13 cellular contexts compared by ENCODE assay signal in the genomic region with DNA sequence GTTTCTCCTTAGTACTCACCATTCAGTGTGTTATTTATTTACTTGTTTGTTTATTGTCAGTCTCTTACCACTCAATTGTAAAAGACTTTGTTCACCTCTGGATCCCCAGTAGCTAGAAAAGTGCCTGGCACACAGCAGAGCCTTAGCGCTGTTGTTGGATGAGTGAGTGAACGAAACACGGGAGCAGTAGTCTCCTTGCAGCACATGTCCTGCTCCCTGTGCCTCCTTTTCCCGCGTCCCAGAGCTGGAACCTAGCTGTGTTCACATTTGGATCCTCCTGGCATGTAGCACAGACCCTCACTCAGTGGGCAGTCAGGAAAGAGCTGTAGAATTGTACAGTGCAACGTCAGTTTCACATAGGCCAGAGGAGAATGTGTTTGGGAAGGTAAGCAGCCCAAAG. TPM values are rescaled to one million over a fixed set of nuclear protein-coding genes. Genes with fewer than 3 reads are reported as not detected.
DNase-seq lines count a peak whose midpoint lies in the region; ATAC-seq lines count a peak whose summit lies in the region.
"Not testable (repeated sequence)": the region's sequence is repeated elsewhere in the genome, so short reads cannot be mapped to it uniquely, and the experiment has no call there.
"Had no signal": no experiment of that assay in that cellular context is flagged by ENCODE, and none has a peak within 500 bp of the region (broad histone marks: within the 10 kb centered on the region; RNA-seq: fewer than 3 reads in every experiment).

No MANE protein-coding gene starts in this region.

- H3K9me3 ChIP-seq in CD8-positive, alpha-beta memory T cell (ENCODE audit: low read length); effector memory CD4-positive, alpha-beta T cell (ENCODE audit: control insufficient read depth, low read length); naive thymus-derived CD4-positive, alpha-beta T cell (ENCODE audit: control insufficient read depth in 2 of 3, low read length in 3 of 3): not testable (repeated sequence)

- H3K4me1 Mint-ChIP-seq in CD8-positive, alpha-beta memory T cell: peaks cover 46 to 80% (median 51%) of the 10 kb centered on the region in 3 donors
- H3K4me1 Mint-ChIP-seq in T-cell: peaks cover 74 to 77% (median 74%) of the 10 kb centered on the region in 3 donors
- H3K4me1 Mint-ChIP-seq in activated CD8-positive, alpha-beta memory T cell treated with anti-CD3 and anti-CD28 coated beads, Interleukin-2, amount 10 ng/mL, durations not matched to agents 7 days and 5 days: peaks cover 32% of the 10 kb centered on the region
- peaks cover 67% of the 10 kb centered on the region for H3K4me1 Mint-ChIP-seq in activated naive CD8-positive, alpha-beta T cell treated with anti-CD3 and anti-CD28 coated beads for 36 hours
- peaks cover 46 to 82% (median 70%) of the 10 kb centered on the region in 7 donors for H3K4me1 Mint-ChIP-seq in naive thymus-derived CD4-positive, alpha-beta T cell
- peaks cover 69% of the 10 kb centered on the region for H3K4me1 Mint-ChIP-seq in stimulated activated naive CD8-positive, alpha-beta T cell treated with anti-CD3 and anti-CD28 coated beads, Interleukin-15, Interleukin-2, amounts not matched to agents 100 ng/mL and 50 ng/mL, for 24 hours (ENCODE audit: low read depth)

- H3K9me3 Mint-ChIP-seq in CD8-positive, alpha-beta memory T cell; T-cell; activated CD8-positive, alpha-beta memory T cell treated with anti-CD3 and anti-CD28 coated beads, Interleukin-2, amount 10 ng/mL, durations not matched to agents 7 days and 5 days (ENCODE audit: low read depth); activated naive CD8-positive, alpha-beta T cell treated with anti-CD3 and anti-CD28 coated beads for 36 hours; naive thymus-derived CD4-positive, alpha-beta T cell; stimulated activated naive CD8-positive, alpha-beta T cell treated with anti-CD3 and anti-CD28 coated beads, Interleukin-15, Interleukin-2, amounts not matched to agents 100 ng/mL and 50 ng/mL, for 24 hours: not testable (repeated sequence)

- CTCF ChIA-PET in CD8-positive, alpha-beta memory T cell (lab: Charles Lee): interaction anchor here (1.8 kb wide), 1 partner anchor 85 kb away, joined by 4 read pairs; no protein-coding TSS in a partner anchor
- CTCF ChIA-PET in T-cell (lab: Charles Lee): interaction anchor here in 1 of 2 donors (1.0 kb wide), 1 partner anchor 14 kb away, joined by 3 read pairs; no protein-coding TSS in a partner anchor
- CTCF ChIA-PET in activated CD8-positive, alpha-beta memory T cell treated with anti-CD3 and anti-CD28 coated beads, Interleukin-2, amount 10 ng/mL, durations not matched to agents 7 days and 5 days (lab: Charles Lee): not testable (repeated sequence)
- CTCF ChIA-PET in naive thymus-derived CD4-positive, alpha-beta T cell (lab: Charles Lee): interaction anchor here (1.5 kb wide), 1 partner anchor 15 kb away, joined by 3 read pairs; no protein-coding TSS in a partner anchor

- peaks cover 60% of the 10 kb centered on the region for H3K4me1 ChIP-seq in CD8-positive, alpha-beta memory T cell (ENCODE audit: insufficient read depth, low read length)
- H3K4me1 ChIP-seq in effector memory CD4-positive, alpha-beta T cell (ENCODE audit: control insufficient read depth, insufficient read depth, low read length, poor library complexity, severe bottlenecking): peaks cover 38% of the 10 kb centered on the region
- peaks cover 15 to 59% of the 10 kb centered on the region in 2 donors for H3K4me1 ChIP-seq in naive thymus-derived CD4-positive, alpha-beta T cell (ENCODE audit: control insufficient read depth in 2 of 2, insufficient read depth in 2 of 2, low read length in 2 of 2)

- intact Hi-C loops in naive thymus-derived CD4-positive, alpha-beta T cell (cut with micrococcal nuclease): loop anchor here in 1 of 2 donors (1.0 to 10.0 kb wide), 5 partner anchors 13 to 375 kb away; partner anchors contain the start of gene NSMCE3

- POLR2A ChIA-PET in CD8-positive, alpha-beta memory T cell (lab: Charles Lee): not testable (repeated sequence)
- POLR2A ChIA-PET in T-cell (lab: Charles Lee): interaction anchor here in 1 of 2 donors (0.6 kb wide), 1 partner anchor 48 kb away, joined by 3 read pairs; no protein-coding TSS in a partner anchor
- POLR2A ChIA-PET in naive thymus-derived CD4-positive, alpha-beta T cell (lab: Charles Lee): interaction anchor here (1.5 to 2.5 kb wide), 5 partner anchors 11 to 58 kb away, joined by 4 to 12 read pairs (median 5); no protein-coding TSS in a partner anchor

- H3K27me3 ChIP-seq in CD8-positive, alpha-beta memory T cell (ENCODE audit: insufficient read depth, low read length, poor library complexity, severe bottlenecking); effector memory CD4-positive, alpha-beta T cell (replicated peaks; ENCODE audit: control insufficient read depth, insufficient read depth, low read length, poor library complexity, severe bottlenecking); naive thymus-derived CD4-positive, alpha-beta T cell (ENCODE audit: control insufficient read depth in 2 of 2, insufficient read depth in 2 of 2, low read length in 2 of 2): not testable (repeated sequence)

- H3K27ac ChIP-seq in CD8-positive, alpha-beta memory T cell (ENCODE audit: low read depth, low read length): not testable (repeated sequence)
- peak overlapping the region; percentile 55 for H3K27ac ChIP-seq in effector memory CD4-positive, alpha-beta T cell (ENCODE audit: insufficient read depth, low read length, poor library complexity, severe bottlenecking)
- peak overlapping the region; percentile 79 for H3K27ac ChIP-seq in naive thymus-derived CD4-positive, alpha-beta T cell (ENCODE audit: low read depth, low read length)

- not testable (repeated sequence) for H3K27me3 Mint-ChIP-seq in CD8-positive, alpha-beta memory T cell; T-cell; activated naive CD8-positive, alpha-beta T cell treated with anti-CD3 and anti-CD28 coated beads for 36 hours; stimulated activated naive CD8-positive, alpha-beta T cell treated with anti-CD3 and anti-CD28 coated beads, Interleukin-15, Interleukin-2, amounts not matched to agents 100 ng/mL and 50 ng/mL, for 24 hours
- H3K27me3 Mint-ChIP-seq in activated CD8-positive, alpha-beta memory T cell treated with anti-CD3 and anti-CD28 coated beads, Interleukin-2, amount 10 ng/mL, durations not matched to agents 7 days and 5 days: peaks cover 17% of the 10 kb centered on the region
- peaks cover 0 to 31% (median 0%) of the 10 kb centered on the region in 5 donors for H3K27me3 Mint-ChIP-seq in naive thymus-derived CD4-positive, alpha-beta T cell

- not testable (repeated sequence) for ATAC-seq in T-cell (replicated peaks in 1 of 4); activated CD8-positive, alpha-beta memory T cell treated with anti-CD3 and anti-CD28 coated beads, Interleukin-2, amount 10 ng/mL, durations not matched to agents 7 days and 5 days; naive thymus-derived CD4-positive, alpha-beta T cell

- not testable (repeated sequence) for H3K36me3 ChIP-seq in CD8-positive, alpha-beta memory T cell (ENCODE audit: insufficient read depth, low read length); effector memory CD4-positive, alpha-beta T cell (ENCODE audit: control insufficient read depth, insufficient read depth, low read length); naive thymus-derived CD4-positive, alpha-beta T cell (ENCODE audit: control insufficient read depth in 2 of 3, insufficient read depth in 3 of 3, low read length in 3 of 3)

- H3K4me3 ChIP-seq in CD8-positive, alpha-beta memory T cell (ENCODE audit: low read length); effector memory CD4-positive, alpha-beta T cell (ENCODE audit: insufficient read depth, low read depth, low read length, poor library complexity, severe bottlenecking); naive thymus-derived CD4-positive, alpha-beta T cell (ENCODE audit: low read length): not testable (repeated sequence)

- H3K36me3 Mint-ChIP-seq in CD8-positive, alpha-beta memory T cell; T-cell; activated CD8-positive, alpha-beta memory T cell treated with anti-CD3 and anti-CD28 coated beads, Interleukin-2, amount 10 ng/mL, durations not matched to agents 7 days and 5 days; activated naive CD8-positive, alpha-beta T cell treated with anti-CD3 and anti-CD28 coated beads for 36 hours; naive thymus-derived CD4-positive, alpha-beta T cell; stimulated activated naive CD8-positive, alpha-beta T cell treated with anti-CD3 and anti-CD28 coated beads, Interleukin-15, Interleukin-2, amounts not matched to agents 100 ng/mL and 50 ng/mL, for 24 hours (ENCODE audit: low read depth): not testable (repeated sequence)

- DNase-seq in CD8-positive, alpha-beta memory T cell; T-cell; activated CD8-positive, alpha-beta memory T cell treated with anti-CD3 and anti-CD28 coated beads, Interleukin-2, amount 10 ng/mL, durations not matched to agents 7 days and 5 days; activated naive CD8-positive, alpha-beta T cell treated with anti-CD3 and anti-CD28 coated beads for 36 hours; effector memory CD4-positive, alpha-beta T cell; naive thymus-derived CD4-positive, alpha-beta T cell: not testable (repeated sequence)

- H3K27ac Mint-ChIP-seq in CD8-positive, alpha-beta memory T cell: peak overlapping the region in 7 of 8 donors; percentile 89 to 95 (median 93)
- peak overlapping the region; percentile 99 to 100 for H3K27ac Mint-ChIP-seq in T-cell
- peak overlapping the region; percentile 20 for H3K27ac Mint-ChIP-seq in activated CD8-positive, alpha-beta memory T cell treated with anti-CD3 and anti-CD28 coated beads, Interleukin-2, amount 10 ng/mL, durations not matched to agents 7 days and 5 days
- H3K27ac Mint-ChIP-seq in activated naive CD8-positive, alpha-beta T cell treated with anti-CD3 and anti-CD28 coated beads for 36 hours: peak overlapping the region; percentile 98
- H3K27ac Mint-ChIP-seq in naive thymus-derived CD4-positive, alpha-beta T cell: peak overlapping the region; percentile 89 to 100 (median 98)
- peak overlapping the region; percentile 88 for H3K27ac Mint-ChIP-seq in stimulated activated naive CD8-positive, alpha-beta T cell treated with anti-CD3 and anti-CD28 coated beads, Interleukin-15, Interleukin-2, amounts not matched to agents 100 ng/mL and 50 ng/mL, for 24 hours

- peak overlapping the region; percentile 44 to 85 (median 63) for H3K4me3 Mint-ChIP-seq in CD8-positive, alpha-beta memory T cell
- H3K4me3 Mint-ChIP-seq in T-cell: peak overlapping the region; percentile 56 to 89 (median 74)
- not testable (repeated sequence) for H3K4me3 Mint-ChIP-seq in activated CD8-positive, alpha-beta memory T cell treated with anti-CD3 and anti-CD28 coated beads, Interleukin-2, amount 10 ng/mL, durations not matched to agents 7 days and 5 days
- H3K4me3 Mint-ChIP-seq in activated naive CD8-positive, alpha-beta T cell treated with anti-CD3 and anti-CD28 coated beads for 36 hours: peak overlapping the region; percentile 64
- peak overlapping the region; percentile 28 to 92 (median 84) for H3K4me3 Mint-ChIP-seq in naive thymus-derived CD4-positive, alpha-beta T cell
- peak overlapping the region; percentile 60 for H3K4me3 Mint-ChIP-seq in stimulated activated naive CD8-positive, alpha-beta T cell treated with anti-CD3 and anti-CD28 coated beads, Interleukin-15, Interleukin-2, amounts not matched to agents 100 ng/mL and 50 ng/mL, for 24 hours

RNA-seq across cellular contexts. Expression of gene APBA2, which starts 4.1 kb away (rescaled TPM):
- total RNA-seq in CD8-positive, alpha-beta memory T cell: 10 to 100 TPM; 15.7 to 18.0 TPM
- polyA plus RNA-seq in CD8-positive, alpha-beta memory T cell: 38.8 TPM
- 100 to 1,000 TPM in 2 of 5 donors, 10 to 100 TPM in 3; 78.9 to 118 (median 94.9) TPM for total RNA-seq in T-cell
- 1 to 10 TPM; 2.6 to 7.9 TPM for total RNA-seq in activated CD8-positive, alpha-beta memory T cell treated with anti-CD3 and anti-CD28 coated beads, Interleukin-2, amount 10 ng/mL, durations not matched to agents 7 days and 5 days
- 10 to 100 TPM; 29.2 to 34.1 TPM for total RNA-seq in activated naive CD8-positive, alpha-beta T cell treated with anti-CD3 and anti-CD28 coated beads for 36 hours
- total RNA-seq in naive thymus-derived CD4-positive, alpha-beta T cell: 100 to 1,000 TPM in 3 of 5 experiments, 10 to 100 TPM in 1, 1 to 10 TPM in 1; 7.7 to 139 (median 110) TPM
- 100 to 1,000 TPM in 1 of 2 donors, 10 to 100 TPM in 1; 59.7 to 113 TPM for polyA plus RNA-seq in naive thymus-derived CD4-positive, alpha-beta T cell

RNA-seq across cellular contexts. Expression of gene GOLGA6L7, which starts 41.4 kb away (rescaled TPM):
- total RNA-seq in CD8-positive, alpha-beta memory T cell: not detected
- not detected for polyA plus RNA-seq in CD8-positive, alpha-beta memory T cell
- not detected for total RNA-seq in T-cell
- not detected for total RNA-seq in activated CD8-positive, alpha-beta memory T cell treated with anti-CD3 and anti-CD28 coated beads, Interleukin-2, amount 10 ng/mL, durations not matched to agents 7 days and 5 days
- total RNA-seq in activated naive CD8-positive, alpha-beta T cell treated with anti-CD3 and anti-CD28 coated beads for 36 hours: not detected
- not detected for total RNA-seq in naive thymus-derived CD4-positive, alpha-beta T cell
- not detected for polyA plus RNA-seq in naive thymus-derived CD4-positive, alpha-beta T cell
- total RNA-seq: H1, HT1080, PC-3, Right ventricle myocardium superior, RPMI7951 had no signal
- polyA plus RNA-seq: BJ, H1 had no signal

Comparison
In these comparisons a context has a peak if more than half of its experiments do, and no peak if none do; other contexts are left out.
1. H3K27ac Mint-ChIP-seq: peak in every context shown above with its lines; median percentile 100 in T-cell; 98 in activated naive CD8-positive, alpha-beta T cell treated with anti-CD3 and anti-CD28 coated beads for 36 hours; 98 in naive thymus-derived CD4-positive, alpha-beta T cell; 93 in CD8-positive, alpha-beta memory T cell; 88 in stimulated activated naive CD8-positive, alpha-beta T cell treated with anti-CD3 and anti-CD28 coated beads, Interleukin-15, Interleukin-2, amounts not matched to agents 100 ng/mL and 50 ng/mL, for 24 hours; 20 in activated CD8-positive, alpha-beta memory T cell treated with anti-CD3 and anti-CD28 coated beads, Interleukin-2, amount 10 ng/mL, durations not matched to agents 7 days and 5 days.